ENCODE assay signal across 1 cellular context in the genomic region with DNA sequence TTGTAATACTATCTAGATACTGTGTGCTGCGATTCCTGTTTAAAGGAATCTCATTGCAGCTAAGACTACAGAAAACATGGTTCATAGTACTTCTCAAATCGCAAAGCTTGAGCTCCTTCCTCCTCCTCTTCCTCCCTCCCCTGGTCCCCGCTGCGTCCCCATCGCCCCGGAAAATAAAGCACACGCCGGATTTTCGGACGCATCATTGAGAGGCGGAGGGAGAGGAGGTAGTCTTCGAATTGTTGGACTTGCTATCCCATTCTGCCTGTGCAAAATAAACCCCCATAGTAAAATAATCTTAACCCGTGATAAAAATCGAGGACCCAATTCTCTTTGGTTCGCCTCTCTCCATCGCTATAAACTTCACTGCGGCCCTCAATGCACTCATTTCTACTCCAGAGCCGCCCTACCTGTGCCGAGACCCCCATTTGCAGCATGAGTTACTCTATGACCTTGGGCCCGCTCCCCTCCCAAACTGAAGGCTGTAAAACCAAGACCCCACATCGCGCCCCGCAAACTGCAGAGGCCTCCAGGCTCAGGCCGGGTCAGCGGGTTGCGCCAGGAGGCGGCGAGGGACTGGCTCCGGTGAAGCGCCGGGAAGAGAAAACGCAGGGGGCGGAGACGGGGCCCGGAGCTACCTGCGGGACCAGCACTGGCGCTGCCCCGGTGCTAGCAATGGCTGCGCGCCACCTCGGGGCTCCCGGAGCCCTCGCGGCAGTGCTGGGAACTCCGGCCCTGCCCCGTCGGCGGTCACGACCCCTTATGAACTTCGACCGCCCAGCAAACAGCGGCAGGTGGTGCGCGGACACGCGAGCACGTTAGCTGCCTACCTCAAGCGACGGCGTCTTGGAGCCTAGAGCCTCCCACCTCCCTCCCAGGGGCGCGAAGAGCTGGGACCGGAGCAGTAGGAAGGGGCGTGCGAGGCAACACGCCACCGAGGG.
TF ChIP-seq lines count a peak whose summit lies in the region.

No MANE protein-coding gene starts in this region.

TF ChIP-seq in HEK293, 187 proteins besides CTCF, POLR2A, EP300 and RAD21 (continued from another document):
- TF ChIP-seq ZNF280D (tag by site-specific recombination; IDR thresholded peaks at IDR 0.05) (no peak), FEZF1 (tag by site-specific recombination; IDR thresholded peaks at IDR 0.05) (no peak; the same call in 1 of the 2 replicates), ZNF37A (tag by site-specific recombination; IDR thresholded peaks at IDR 0.05) (no peak), ZNF701 (tag by site-specific recombination; IDR thresholded peaks at IDR 0.05) (no peak), ZNF148 (tag by site-specific recombination; IDR thresholded peaks at IDR 0.05; ENCODE audit: borderline replicate concordance) (no peak), ZNF350 (tag by site-specific recombination; IDR thresholded peaks at IDR 0.05) (no peak), ZNF24 (tag by site-specific recombination; IDR thresholded peaks at IDR 0.05) (no peak), ZNF23 (tag by site-specific recombination; IDR thresholded peaks at IDR 0.05; ENCODE audit: borderline replicate concordance) (no peak), RBAK (tag by site-specific recombination; IDR thresholded peaks at IDR 0.05) (no peak), ZBTB8A (tag by site-specific recombination; IDR thresholded peaks at IDR 0.05) (no peak), ZNF239 (tag by site-specific recombination; IDR thresholded peaks at IDR 0.05) (peak; percentile 57; the same call in 1 of the 2 replicates), ZNF133 (tag by site-specific recombination; IDR thresholded peaks at IDR 0.05) (no peak), KLF7 (tag by site-specific recombination; IDR thresholded peaks at IDR 0.05; ENCODE audit: borderline replicate concordance) (0 out of 2 replicates have a peak, but pooled peaks have one; percentile 27), ZNF777 (tag by site-specific recombination; IDR thresholded peaks at IDR 0.05; ENCODE audit: borderline replicate concordance) (peak; percentile 85), ZNF423 (tag by site-specific recombination; IDR thresholded peaks at IDR 0.05) (no peak), HOXA7 (CRISPR knock-in tag; IDR thresholded peaks at IDR 0.05; ENCODE audit: borderline replicate concordance) (no peak), ZNF302 (tag by site-specific recombination; IDR thresholded peaks at IDR 0.05; ENCODE audit: low read depth) (0 out of 2 replicates have a peak, but pooled peaks have one; percentile 8), ZNF660 (tag by site-specific recombination; IDR thresholded peaks at IDR 0.05) (no peak), ZNF768 (tag by site-specific recombination; IDR thresholded peaks at IDR 0.05) (no peak), ZNF398 (tag by site-specific recombination; IDR thresholded peaks at IDR 0.05) (peak; percentile 76), IKZF3 (tag by site-specific recombination; IDR thresholded peaks at IDR 0.05) (no peak), ZFP37 (tag by site-specific recombination; IDR thresholded peaks at IDR 0.05) (peak; percentile 52; the same call in 1 of the 2 replicates), ZBTB20 (tag by site-specific recombination; IDR thresholded peaks at IDR 0.05) (peak; percentile 79), TRIM28 (IDR thresholded peaks at IDR 0.05; ENCODE audit: borderline replicate concordance, low read length) (no peak), ZNF488 (tag by site-specific recombination; IDR thresholded peaks at IDR 0.05) (no peak), ZNF76 (tag by site-specific recombination; IDR thresholded peaks at IDR 0.05; ENCODE audit: borderline replicate concordance, low read depth) (peak; percentile 86), OSR2 (tag by site-specific recombination; IDR thresholded peaks at IDR 0.05) (no peak), ZNF514 (tag by site-specific recombination; IDR thresholded peaks at IDR 0.05) (no peak), ZNF266 (tag by site-specific recombination; IDR thresholded peaks at IDR 0.05; ENCODE audit: low read depth) (no peak), MYNN (tag by site-specific recombination; IDR thresholded peaks at IDR 0.05; ENCODE audit: borderline replicate concordance) (no peak), ZNF629 (tag by site-specific recombination; IDR thresholded peaks at IDR 0.05) (no peak), GLIS1 (tag by site-specific recombination; IDR thresholded peaks at IDR 0.05) (no peak), GFI1B (tag by site-specific recombination; IDR thresholded peaks at IDR 0.05) (no peak), ZNF274 (IDR thresholded peaks at IDR 0.05; ENCODE audit: low read length) (no peak), ZNF274 (tag by site-specific recombination; IDR thresholded peaks at IDR 0.05; ENCODE audit: borderline replicate concordance) (no peak), ZXDB (tag by site-specific recombination; IDR thresholded peaks at IDR 0.05) (no peak), ZBTB17 (tag by site-specific recombination; IDR thresholded peaks at IDR 0.05) (no peak), ZNF121 (tag by site-specific recombination; IDR thresholded peaks at IDR 0.05) (peak; percentile 35; the same call in 1 of the 2 replicates), SALL2 (tag by site-specific recombination; IDR thresholded peaks at IDR 0.05; ENCODE audit: borderline replicate concordance) (no peak), ZNF623 (tag by site-specific recombination; IDR thresholded peaks at IDR 0.05) (no peak)
- TF ChIP-seq, protein P1, sequence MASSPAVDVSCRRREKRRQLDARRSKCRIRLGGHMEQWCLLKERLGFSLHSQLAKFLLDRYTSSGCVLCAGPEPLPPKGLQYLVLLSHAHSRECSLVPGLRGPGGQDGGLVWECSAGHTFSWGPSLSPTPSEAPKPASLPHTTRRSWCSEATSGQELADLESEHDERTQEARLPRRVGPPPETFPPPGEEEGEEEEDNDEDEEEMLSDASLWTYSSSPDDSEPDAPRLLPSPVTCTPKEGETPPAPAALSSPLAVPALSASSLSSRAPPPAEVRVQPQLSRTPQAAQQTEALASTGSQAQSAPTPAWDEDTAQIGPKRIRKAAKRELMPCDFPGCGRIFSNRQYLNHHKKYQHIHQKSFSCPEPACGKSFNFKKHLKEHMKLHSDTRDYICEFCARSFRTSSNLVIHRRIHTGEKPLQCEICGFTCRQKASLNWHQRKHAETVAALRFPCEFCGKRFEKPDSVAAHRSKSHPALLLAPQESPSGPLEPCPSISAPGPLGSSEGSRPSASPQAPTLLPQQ (tag by site-specific recombination; IDR thresholded peaks at IDR 0.05): no peak
- TF ChIP-seq, protein P2, sequence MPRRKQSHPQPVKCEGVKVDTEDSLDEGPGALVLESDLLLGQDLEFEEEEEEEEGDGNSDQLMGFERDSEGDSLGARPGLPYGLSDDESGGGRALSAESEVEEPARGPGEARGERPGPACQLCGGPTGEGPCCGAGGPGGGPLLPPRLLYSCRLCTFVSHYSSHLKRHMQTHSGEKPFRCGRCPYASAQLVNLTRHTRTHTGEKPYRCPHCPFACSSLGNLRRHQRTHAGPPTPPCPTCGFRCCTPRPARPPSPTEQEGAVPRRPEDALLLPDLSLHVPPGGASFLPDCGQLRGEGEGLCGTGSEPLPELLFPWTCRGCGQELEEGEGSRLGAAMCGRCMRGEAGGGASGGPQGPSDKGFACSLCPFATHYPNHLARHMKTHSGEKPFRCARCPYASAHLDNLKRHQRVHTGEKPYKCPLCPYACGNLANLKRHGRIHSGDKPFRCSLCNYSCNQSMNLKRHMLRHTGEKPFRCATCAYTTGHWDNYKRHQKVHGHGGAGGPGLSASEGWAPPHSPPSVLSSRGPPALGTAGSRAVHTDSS (tag by site-specific recombination; IDR thresholded peaks at IDR 0.05): peak; percentile 94
